ENCODE assay signal across 24 cellular contexts in genomic region chr12:61072717-61073116, GRCh38.
DNase-seq lines count a peak whose midpoint lies in the region; ATAC-seq, FAIRE-seq and TF ChIP-seq lines count a peak whose summit lies in the region.
"Had no signal": no experiment of that assay in that cellular context is flagged by ENCODE, and none has a peak within 500 bp of the region (broad histone marks: within the 10 kb centered on the region; RNA-seq: fewer than 3 reads in every experiment).

No MANE protein-coding gene starts in this region.

- intact Hi-C loops in pancreas (cut with DNase I) = no loop called here
- intact Hi-C loops in posterior cingulate gyrus (cut with DNase I) = no loop called here
- intact Hi-C loops in lower lobe of right lung (cut with DNase I) = no loop called here

- H3K4me3 ChIP-seq in HEK293 (ENCODE audit: low read depth, low read length) (no peak overlapping the region), choroid plexus epithelial cell (ENCODE audit: low read depth, low read length) (no peak overlapping the region), pancreas (no peak overlapping the region), lower lobe of right lung (no peak overlapping the region)
- H3K4me3 ChIP-seq: BLaER1 had no signal

- CTCF ChIA-PET in HEK293 (lab: Yijun Ruan, JAX) = no interaction called here

- FAIRE-seq in pancreas (lab: Jason Lieb, UNC) = peak; percentile 94
- FAIRE-seq: GM12891, GM19239 had no signal

- no peak for TF ChIP-seq CTCF in HEK293 (tag by site-specific recombination; IDR thresholded peaks at IDR 0.05)
- no peak for TF ChIP-seq CTCF in choroid plexus epithelial cell (conservative IDR thresholded peaks at IDR 0.05; ENCODE audit: low read depth, low read length)
- TF ChIP-seq CTCF in pancreas (IDR thresholded peaks at IDR 0.05) = no peak
- TF ChIP-seq CTCF in lower lobe of right lung (IDR thresholded peaks at IDR 0.05) = no peak

- ATAC-seq in pancreas (no peak), lower lobe of right lung (no peak)

- DNase-seq in choroid plexus epithelial cell (ENCODE audit: low read depth) (peak; percentile 74), pancreas (no peak), iPS-NIHi7 (ENCODE audit: extremely low spot score) (no peak), posterior cingulate gyrus (no peak), lower lobe of right lung (no peak)
- DNase-seq: 8988T; ACHN; BE2C; C1 segment of cervical spinal cord; CD4-positive, alpha-beta memory T cell; CD4-positive, CD25-positive, alpha-beta regulatory T cell; CD8-positive, alpha-beta memory T cell; COR-L47; DMS 273 treated with DMSO at 0.1 percent for 48 hours; DMS153; DMS53; DMS79; DND-41; EL; GDM1 had no signal

- H3K27me3 ChIP-seq in pancreas = no peaks in the 10 kb centered on the region
- H3K27me3 ChIP-seq in lower lobe of right lung (ENCODE audit: low read depth) = no peaks in the 10 kb centered on the region
- H3K27me3 ChIP-seq: BE2C, BLaER1 had no signal

- H3K27ac ChIP-seq in HEK293 (ENCODE audit: extremely low read depth, low read depth, low read length) (no peak overlapping the region), pancreas (no peak overlapping the region), lower lobe of right lung (no peak overlapping the region)
- H3K27ac ChIP-seq: BLaER1 had no signal

- H3K4me1 ChIP-seq in HEK293 (ENCODE audit: control insufficient read depth, insufficient read depth, low read length) = no peaks in the 10 kb centered on the region
- H3K4me1 ChIP-seq in pancreas = no peaks in the 10 kb centered on the region
- H3K4me1 ChIP-seq in lower lobe of right lung = no peaks in the 10 kb centered on the region
- H3K4me1 ChIP-seq: BE2C, BLaER1 had no signal

- H3K9me3 ChIP-seq in HEK293 (ENCODE audit: control insufficient read depth, insufficient read depth, low read depth, low read length) = no peaks in the 10 kb centered on the region
- no peaks in the 10 kb centered on the region for H3K9me3 ChIP-seq in pancreas
- H3K9me3 ChIP-seq in lower lobe of right lung = peaks cover 5% of the 10 kb centered on the region
- H3K9me3 ChIP-seq: BE2C, BLaER1 had no signal

- H3K36me3 ChIP-seq in HEK293 (ENCODE audit: control insufficient read depth in 2 of 2, insufficient read depth in 1 of 2, low read length in 2 of 2) = no peaks in the 10 kb centered on the region
- no peaks in the 10 kb centered on the region for H3K36me3 ChIP-seq in pancreas
- no peaks in the 10 kb centered on the region for H3K36me3 ChIP-seq in lower lobe of right lung
- H3K36me3 ChIP-seq: BE2C, BLaER1 had no signal

- POLR2A ChIA-PET in HEK293 (lab: Yijun Ruan, JAX) = no interaction called here

TF ChIP-seq in HEK293, 187 proteins besides CTCF, POLR2A, EP300 and RAD21:
- TF ChIP-seq GLIS2 (tag by site-specific recombination; IDR thresholded peaks at IDR 0.05) (no peak), ZNF292 (tag by site-specific recombination; IDR thresholded peaks at IDR 0.05; ENCODE audit: borderline replicate concordance, low read depth) (no peak), ZNF555 (tag by site-specific recombination; conservative IDR thresholded peaks at IDR 0.05) (0 out of 2 replicates have a peak, but pooled peaks have one; percentile 9), ZNF426 (tag by site-specific recombination; IDR thresholded peaks at IDR 0.05) (peak; percentile 27)
- TF ChIP-seq, protein P1, sequence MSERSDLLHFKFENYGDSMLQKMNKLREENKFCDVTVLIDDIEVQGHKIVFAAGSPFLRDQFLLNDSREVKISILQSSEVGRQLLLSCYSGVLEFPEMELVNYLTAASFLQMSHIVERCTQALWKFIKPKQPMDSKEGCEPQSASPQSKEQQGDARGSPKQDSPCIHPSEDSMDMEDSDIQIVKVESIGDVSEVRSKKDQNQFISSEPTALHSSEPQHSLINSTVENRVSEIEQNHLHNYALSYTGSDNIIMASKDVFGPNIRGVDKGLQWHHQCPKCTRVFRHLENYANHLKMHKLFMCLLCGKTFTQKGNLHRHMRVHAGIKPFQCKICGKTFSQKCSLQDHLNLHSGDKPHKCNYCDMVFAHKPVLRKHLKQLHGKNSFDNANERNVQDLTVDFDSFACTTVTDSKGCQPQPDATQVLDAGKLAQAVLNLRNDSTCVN (tag by site-specific recombination; optimal IDR thresholded peaks at IDR 0.05) = no peak
